29 cellular contexts compared by ENCODE assay signal in genomic region chr9:116096853-116097252, GRCh38. TPM values are rescaled to one million over a fixed set of nuclear protein-coding genes. Genes with fewer than 3 reads are reported as not detected.
DNase-seq lines count a peak whose midpoint lies in the region; ATAC-seq, FAIRE-seq and TF ChIP-seq lines count a peak whose summit lies in the region.
"Had no signal": no experiment of that assay in that cellular context is flagged by ENCODE, and none has a peak within 500 bp of the region (broad histone marks: within the 10 kb centered on the region; RNA-seq: fewer than 3 reads in every experiment).

No MANE protein-coding gene starts in this region.

- H3K9me2 ChIP-seq in GM23338 (ENCODE audit: insufficient read depth) = peaks cover 9% of the 10 kb centered on the region

- H2BK5ac ChIP-seq in H1 (ENCODE audit: low read depth, low read length) = no peak overlapping the region

- no peak overlapping the region for H3K23ac ChIP-seq in H1 (ENCODE audit: insufficient read length)

- no peak overlapping the region for H3K27ac ChIP-seq in GM23338 (ENCODE audit: low read depth)
- no peak overlapping the region for H3K27ac ChIP-seq in H1 (ENCODE audit: low read depth, low read length)
- H3K27ac ChIP-seq: gastrocnemius medialis, testis, vagina had no signal

- DNase-seq in GM23338 (ENCODE audit: low spot score) (peak; percentile 44), NCI-H226 (peak; percentile 22), H1 (ENCODE audit: low read depth in 1 of 2, low spot score in 2 of 2) (no peak), left kidney (ENCODE audit: low read depth, low spot score) (peak; percentile 29), hepatic stellate cell (ENCODE audit: low spot score) (no peak)
- DNase-seq in activated naive CD4-positive, alpha-beta T cell treated with anti-CD3 and anti-CD28 coated beads, Interleukin-2, amount 10 ng/mL, durations not matched to agents 7 days and 5 days = no peak
- DNase-seq: activated CD4-positive, CD25-positive, alpha-beta regulatory T cell treated with anti-CD3 and anti-CD28 coated beads, Interleukin-2, amount 50 U/mL, for 72 hours; activated CD8-positive, alpha-beta T cell treated with anti-CD3 and anti-CD28 coated beads, Interleukin-2, amount 10 ng/mL, durations not matched to agents 7 days and 5 days; amniotic stem cell; CD4-positive, CD25-positive, alpha-beta regulatory T cell; cortex of kidney; DMS53; gastrocnemius medialis; islet precursor cell; NCI-H2029 treated with DMSO at 0.1 percent for 48 hours; NCI-H510A treated with DMSO at 0.1 percent for 48 hours; Right ventricle myocardium superior; stimulated activated CD4-positive, alpha-beta T cell treated with anti-CD3 and anti-CD28 coated beads, Interleukin-2, amount 100 ng/mL, for 48 hours; stimulated activated naive B cell treated with anti-CD40 and anti-IgM and Interleukin-4, amounts not matched to agents 10 μg/mL and 1 μg/mL and 100 μg/mL, for 72 hours; testis had no signal

- no peaks in the 10 kb centered on the region for H3F3A ChIP-seq in GM23338 (replicated peaks; ENCODE audit: low read depth)

- H3K27me3 Mint-ChIP-seq in GM23338 (ENCODE audit: insufficient read depth, low read depth, poor library complexity) = peaks cover 4% of the 10 kb centered on the region
- no peaks in the 10 kb centered on the region for H3K27me3 Mint-ChIP-seq in activated naive CD4-positive, alpha-beta T cell treated with anti-CD3 and anti-CD28 coated beads, Interleukin-2, amount 10 ng/mL, durations not matched to agents 7 days and 5 days
- H3K27me3 Mint-ChIP-seq: CD4-positive, CD25-positive, alpha-beta regulatory T cell; stimulated activated naive B cell treated with anti-CD40 and anti-IgM and Interleukin-4, amounts not matched to agents 10 μg/mL and 1 μg/mL and 100 μg/mL, for 72 hours had no signal

- TF ChIP-seq POLR2A in H1 (IDR thresholded peaks at IDR 0.05; ENCODE audit: control extremely low read depth in 1 of 2, low read depth in 2 of 2, low read length in 2 of 2) = no peak

- ATAC-seq in GM23338 = peak; percentile 78
- ATAC-seq in HG02973 (IDR thresholded peaks at IDR 0.05; ENCODE audit: unreplicated experiment) = no peak
- ATAC-seq: activated CD8-positive, alpha-beta T cell treated with anti-CD3 and anti-CD28 coated beads, Interleukin-2, amount 10 ng/mL, durations not matched to agents 7 days and 5 days; gastrocnemius medialis; GM12878; HCT116; stimulated activated naive B cell treated with anti-CD40 and anti-IgM and Interleukin-4, amounts not matched to agents 10 μg/mL and 1 μg/mL and 100 μg/mL, for 72 hours had no signal

- no peak overlapping the region for H2BK15ac ChIP-seq in H1 (ENCODE audit: low read length)

- H4K5ac ChIP-seq in H1 (ENCODE audit: insufficient read length, low read depth, low read length) = no peak overlapping the region

- no peaks in the 10 kb centered on the region for H3K79me1 ChIP-seq in H1 (ENCODE audit: low read depth, low read length)

- TF ChIP-seq RAD21 in H1 (IDR thresholded peaks at IDR 0.05 in 1 of 2, conservative IDR thresholded peaks at IDR 0.05 in 1 of 2; ENCODE audit: low read depth in 2 of 2, low read length in 2 of 2) = no peak

- WGBS in H1 (ENCODE audit: extremely low coverage in 1 of 2, insufficient coverage in 1 of 2, insufficient read length in 1 of 2, insufficient replicate concordance in 2 of 2, low coverage in 1 of 2, low lambda C conversion rate in 2 of 2, missing lambda C conversion rate in 1 of 2), 2 experiments = 37% methylated on average over 3 of the region's 3 CpGs; no CpG with 5 or more reads in 1 of the 2 experiments

- H3K4me3 ChIP-seq in GM23338 = no peak overlapping the region
- H3K4me3 ChIP-seq in H1 (ENCODE audit: extremely low read depth in 1 of 4, insufficient read depth in 2 of 4, low read depth in 3 of 4, low read length in 4 of 4) = no peak overlapping the region
- H3K4me3 ChIP-seq: gastrocnemius medialis, GM12878, lung, smooth muscle cell, testis, vagina had no signal

- no peak overlapping the region for H3K56ac ChIP-seq in H1 (replicated peaks; ENCODE audit: insufficient read length, low read depth, low read length)

- FAIRE-seq in H1 (lab: Jason Lieb, UNC) = peak; percentile 39
- FAIRE-seq: bronchial epithelial cell, endometrium, GM12878, HTR-8/SVneo had no signal

- H2BK12ac ChIP-seq in H1 (ENCODE audit: low read depth, low read length) = no peak overlapping the region

- H3K4me3 Mint-ChIP-seq in GM23338 = no peak overlapping the region
- H3K4me3 Mint-ChIP-seq in activated naive CD4-positive, alpha-beta T cell treated with anti-CD3 and anti-CD28 coated beads, Interleukin-2, amount 10 ng/mL, durations not matched to agents 7 days and 5 days = no peak overlapping the region
- H3K4me3 Mint-ChIP-seq: activated CD8-positive, alpha-beta T cell treated with anti-CD3 and anti-CD28 coated beads, Interleukin-2, amount 10 ng/mL, durations not matched to agents 7 days and 5 days; CD4-positive, CD25-positive, alpha-beta regulatory T cell; stimulated activated naive B cell treated with anti-CD40 and anti-IgM and Interleukin-4, amounts not matched to agents 10 μg/mL and 1 μg/mL and 100 μg/mL, for 72 hours had no signal

- H3K4me1 ChIP-seq in GM23338 (ENCODE audit: insufficient read depth) = no peaks in the 10 kb centered on the region
- no peaks in the 10 kb centered on the region for H3K4me1 ChIP-seq in H1 (replicated peaks in 1 of 4; ENCODE audit: control insufficient read depth in 3 of 4, insufficient read depth in 4 of 4, low read length in 3 of 4)
- H3K4me1 ChIP-seq: gastrocnemius medialis, testis, vagina had no signal

- H3K36me3 ChIP-seq in GM23338 (ENCODE audit: insufficient read depth) (no peaks in the 10 kb centered on the region), H1 (ENCODE audit: control insufficient read depth in 2 of 4, insufficient read depth in 4 of 4, low read length in 3 of 4) (no peaks in the 10 kb centered on the region)
- H3K36me3 ChIP-seq: gastrocnemius medialis, vagina had no signal

- no peak overlapping the region for H2BK120ac ChIP-seq in H1 (replicated peaks; ENCODE audit: low read depth, low read length)

- POLR2A ChIA-PET in H1 (lab: Charles Lee; ENCODE audit: partially characterized antibody) = no interaction called here

- no peak overlapping the region for H3K4ac ChIP-seq in H1 (replicated peaks; ENCODE audit: insufficient read length, low read depth, low read length)

- H3K9ac ChIP-seq in H1 (replicated peaks in 1 of 4; ENCODE audit: extremely low read depth in 1 of 4, low read depth in 3 of 4, low read length in 3 of 4) = no peak overlapping the region

- no peaks in the 10 kb centered on the region for H3K79me2 ChIP-seq in GM23338 (replicated peaks; ENCODE audit: insufficient read depth)
- H3K79me2 ChIP-seq in H1 (ENCODE audit: control insufficient read depth in 1 of 2, insufficient read depth in 2 of 2, low read length in 2 of 2) = no peaks in the 10 kb centered on the region

- no peak overlapping the region for H2BK20ac ChIP-seq in H1 (ENCODE audit: low read length)

- H2AFZ ChIP-seq in GM23338 (0 out of 2 replicates have a peak overlapping the region, but pooled peaks have one; percentile 1), H1 (ENCODE audit: low read length) (no peak overlapping the region)

- TF ChIP-seq CTCF in GM23338 (conservative IDR thresholded peaks at IDR 0.05; ENCODE audit: low read depth in 2 of 2) (no peak), H1 (IDR thresholded peaks at IDR 0.05; ENCODE audit: control extremely low read depth in 1 of 3, insufficient read depth in 1 of 3, low read depth in 1 of 3, low read length in 3 of 3) (no peak)

- no peak for TF ChIP-seq EP300 in H1 (IDR thresholded peaks at IDR 0.05; ENCODE audit: borderline replicate concordance in 1 of 2, low read depth in 2 of 2, low read length in 2 of 2)

- H3K14ac ChIP-seq in H1 (ENCODE audit: insufficient read length) = no peak overlapping the region

- H3K36me3 Mint-ChIP-seq in GM23338 (ENCODE audit: low read depth) = no peaks in the 10 kb centered on the region
- H3K36me3 Mint-ChIP-seq in activated naive CD4-positive, alpha-beta T cell treated with anti-CD3 and anti-CD28 coated beads, Interleukin-2, amount 10 ng/mL, durations not matched to agents 7 days and 5 days = no peaks in the 10 kb centered on the region
- H3K36me3 Mint-ChIP-seq: CD4-positive, CD25-positive, alpha-beta regulatory T cell; stimulated activated naive B cell treated with anti-CD40 and anti-IgM and Interleukin-4, amounts not matched to agents 10 μg/mL and 1 μg/mL and 100 μg/mL, for 72 hours had no signal

- H3K23me2 ChIP-seq in H1 (ENCODE audit: low read depth, low read length) = no peaks in the 10 kb centered on the region

- no peaks in the 10 kb centered on the region for H3K9me3 ChIP-seq in H1 (ENCODE audit: insufficient read depth in 2 of 2, low read depth in 1 of 2, low read length in 1 of 2)
- H3K9me3 ChIP-seq: gastrocnemius medialis, testis, vagina had no signal

- H4K20me1 ChIP-seq in GM23338 (replicated peaks; ENCODE audit: insufficient read depth) = no peaks in the 10 kb centered on the region
- no peaks in the 10 kb centered on the region for H4K20me1 ChIP-seq in H1 (replicated peaks in 1 of 2; ENCODE audit: control insufficient read depth in 1 of 2, insufficient read depth in 2 of 2, low read length in 2 of 2)

- H2AK5ac ChIP-seq in H1 (ENCODE audit: low read depth, low read length) = no peak overlapping the region

- H3K27ac Mint-ChIP-seq in GM23338 = no peak overlapping the region
- no peak overlapping the region for H3K27ac Mint-ChIP-seq in activated naive CD4-positive, alpha-beta T cell treated with anti-CD3 and anti-CD28 coated beads, Interleukin-2, amount 10 ng/mL, durations not matched to agents 7 days and 5 days
- H3K27ac Mint-ChIP-seq: activated CD8-positive, alpha-beta T cell treated with anti-CD3 and anti-CD28 coated beads, Interleukin-2, amount 10 ng/mL, durations not matched to agents 7 days and 5 days; CD4-positive, CD25-positive, alpha-beta regulatory T cell; stimulated activated naive B cell treated with anti-CD40 and anti-IgM and Interleukin-4, amounts not matched to agents 10 μg/mL and 1 μg/mL and 100 μg/mL, for 72 hours had no signal

- H3K4me2 ChIP-seq in GM23338 (0 out of 2 replicates have a peak overlapping the region, but pooled peaks have one; percentile 8), H1 (ENCODE audit: insufficient read depth in 1 of 2, low read depth in 2 of 2, low read length in 2 of 2) (no peak overlapping the region)

- no peak overlapping the region for H4K91ac ChIP-seq in H1 (replicated peaks; ENCODE audit: insufficient read length, low read length)

- H3K27me3 ChIP-seq in GM23338 (ENCODE audit: insufficient read depth) = no peaks in the 10 kb centered on the region
- H3K27me3 ChIP-seq in H1 (replicated peaks in 1 of 4; ENCODE audit: control insufficient read depth in 3 of 4, extremely low read depth in 1 of 4, insufficient read depth in 3 of 4, low read length in 3 of 4) = peaks cover 0 to 1% (median 0%) of the 10 kb centered on the region in 4 experiments; a peak in 1 of 7 replicates
- H3K27me3 ChIP-seq: gastrocnemius medialis, testis, vagina had no signal

- peaks cover 13% of the 10 kb centered on the region for H3K4me1 Mint-ChIP-seq in GM23338
- no peaks in the 10 kb centered on the region for H3K4me1 Mint-ChIP-seq in activated naive CD4-positive, alpha-beta T cell treated with anti-CD3 and anti-CD28 coated beads, Interleukin-2, amount 10 ng/mL, durations not matched to agents 7 days and 5 days
- H3K4me1 Mint-ChIP-seq: CD4-positive, CD25-positive, alpha-beta regulatory T cell; stimulated activated naive B cell treated with anti-CD40 and anti-IgM and Interleukin-4, amounts not matched to agents 10 μg/mL and 1 μg/mL and 100 μg/mL, for 72 hours had no signal

- CTCF ChIA-PET in H1 (lab: Charles Lee; ENCODE audit: partially characterized antibody) = interaction anchor here (1.7 kb wide), 1 partner anchor 16 kb away, joined by 6 read pairs; no protein-coding TSS in a partner anchor
- CTCF ChIA-PET in activated naive CD4-positive, alpha-beta T cell treated with anti-CD3 and anti-CD28 coated beads, Interleukin-2, amount 10 ng/mL, durations not matched to agents 7 days and 5 days (lab: Charles Lee) = no interaction called here

- H4K8ac ChIP-seq in H1 (ENCODE audit: extremely low read depth, insufficient read depth, low read length) = no peak overlapping the region

- no peak overlapping the region for H3K18ac ChIP-seq in H1 (ENCODE audit: extremely low read depth, low read length)

- H3K9me3 Mint-ChIP-seq in GM23338 = no peaks in the 10 kb centered on the region; the same call in 2 of the 3 replicates
- H3K9me3 Mint-ChIP-seq in activated naive CD4-positive, alpha-beta T cell treated with anti-CD3 and anti-CD28 coated beads, Interleukin-2, amount 10 ng/mL, durations not matched to agents 7 days and 5 days = no peaks in the 10 kb centered on the region

RNA-seq across cellular contexts. Expression of gene PAPPA, which starts 56.7 kb away (rescaled TPM):
- total RNA-seq in GM23338 (2014; rRNA removed; shearing (Covaris generic)) = 0.31 and 0.38 TPM in 2 replicates
- polyA plus RNA-seq in GM23338 (2016; fragmentation: Nextera tagmentation; extraction: Ambion mirVana) (0.21 and 0.66 TPM in 2 replicates), H1 (2011; rRNA removed) (0.18 and 0.31 TPM in 2 replicates)
- total RNA-seq in H1 (2021; fragmentation: NEBNext Ultra II Directional; extraction: Animal tissue kit (Norgen Biotek cat#: 25700)) = 0.63 and 1.2 TPM in 2 replicates
- polyA plus RNA-seq in H1 (2011; cell fraction: cytosol; rRNA removed) = 0.26 TPM
- polyA plus RNA-seq in H1 (2011; cell fraction: nucleus; rRNA removed) = 1.1 TPM
- 0.15 to 0.62 TPM (median 0.27 TPM) in 4 replicates for polyA plus RNA-seq in H1 (2012, experiment 1 of 2)
- 0.03 TPM for polyA plus RNA-seq in H1 (2012, experiment 2 of 2)
- polyA plus RNA-seq in H1 (2013, experiment 1 of 2) = 0.47 TPM
- 0.40 TPM for polyA plus RNA-seq in H1 (2013, experiment 2 of 2)
- 1.2 and 1.8 TPM in 2 replicates for polyA minus RNA-seq in H1 (2011; rRNA and poly(A)+ RNA removed)
- 0.37 TPM for polyA minus RNA-seq in H1 (2011; cell fraction: cytosol; rRNA and poly(A)+ RNA removed)
- 3.4 TPM for polyA minus RNA-seq in H1 (2011; cell fraction: nucleus; rRNA and poly(A)+ RNA removed)
- total RNA-seq: activated CD8-positive, alpha-beta T cell treated with anti-CD3 and anti-CD28 coated beads, Interleukin-2, amount 10 ng/mL, durations not matched to agents 7 days and 5 days had no signal

Comparison
In these comparisons a context has a peak if more than half of its experiments do, and no peak if none do; other contexts are left out.
1. DNase-seq: peak in GM23338 (single experiment), NCI-H226 (single experiment) and left kidney (single experiment); none in H1 (0 of 2), activated naive CD4-positive, alpha-beta T cell treated with anti-CD3 and anti-CD28 coated beads, Interleukin-2, amount 10 ng/mL, durations not matched to agents 7 days and 5 days (single experiment) and hepatic stellate cell (single experiment).